In the genomic region with DNA sequence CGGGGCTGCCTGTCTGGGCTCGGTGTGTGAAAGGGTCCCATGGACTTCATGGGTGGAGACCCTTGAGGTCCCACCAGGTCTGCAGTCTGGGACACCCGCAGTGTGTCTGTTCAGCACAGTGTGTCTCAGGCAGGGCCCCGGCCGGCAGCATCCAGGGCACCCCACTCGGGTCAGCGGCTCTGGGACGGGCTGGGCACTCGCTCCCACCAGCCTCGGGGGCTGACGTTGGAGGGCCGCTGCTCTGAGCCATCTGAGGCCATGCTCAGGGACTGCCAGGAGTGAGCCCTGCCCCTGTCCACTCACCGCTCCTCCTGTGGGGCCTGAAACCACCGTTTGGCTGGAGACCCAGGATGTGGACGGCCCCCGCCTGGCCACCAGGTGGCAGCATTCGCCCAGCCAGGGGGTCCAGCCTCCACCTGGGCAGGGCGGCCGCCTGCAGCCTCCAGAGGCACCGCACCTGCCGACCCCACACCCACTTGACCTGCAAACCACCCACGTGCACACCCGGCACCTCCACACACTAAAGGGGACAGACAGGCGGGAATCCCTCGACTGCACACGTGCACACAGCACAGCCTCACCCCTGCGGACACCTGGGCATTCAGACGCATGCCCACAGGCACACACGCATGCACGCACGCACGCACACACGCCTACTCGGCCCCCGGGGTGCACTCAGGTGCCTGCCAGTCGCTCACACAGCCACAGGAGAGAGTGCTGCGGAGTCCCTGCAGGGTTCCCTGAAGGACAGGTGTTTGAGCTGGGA, we compare ENCODE assay signal across 8 cellular contexts. TPM values are rescaled to one million over a fixed set of nuclear protein-coding genes. Genes with fewer than 3 reads are reported as not detected.
DNase-seq lines count a peak whose midpoint lies in the region; ATAC-seq and TF ChIP-seq lines count a peak whose summit lies in the region.

No MANE protein-coding gene starts in this region.

- H3K27me3 Mint-ChIP-seq in naive B cell, result peaks cover 0 to 5% (median 0%) of the 10 kb centered on the region in 3 donors

- no peaks in the 10 kb centered on the region for H3K36me3 Mint-ChIP-seq in naive B cell

- no peaks in the 10 kb centered on the region for H3K9me3 Mint-ChIP-seq in naive B cell

- no peak overlapping the region for H3K4me3 ChIP-seq in epithelial cell of proximal tubule (ENCODE audit: low read depth, low read length)

- peak; percentile 58 for ATAC-seq in HG03095 (IDR thresholded peaks at IDR 0.05; ENCODE audit: unreplicated experiment)
- ATAC-seq in naive B cell (ENCODE audit: low read depth in 2 of 2), result peak; percentile 83 to 88

- H3K4me3 Mint-ChIP-seq in naive B cell, result peak overlapping the region in 3 of 8 donors; percentile 33 to 77 (median 74)

- peak; percentile 80 for TF ChIP-seq CTCF in epithelial cell of proximal tubule (conservative IDR thresholded peaks at IDR 0.05; ENCODE audit: low read depth, low read length)

- peak; percentile 16 for DNase-seq in DMS53 treated with DMSO at 0.1 percent for 48 hours (lab: John Stamatoyannopoulos, UW; ENCODE audit: unreplicated experiment)
- DNase-seq in NOMO-1 treated with DMSO at 0.1 percent for 48 hours (lab: John Stamatoyannopoulos, UW; ENCODE audit: unreplicated experiment), result peak; percentile 19
- peak; percentile 93 for DNase-seq in activated CD8-positive, alpha-beta memory T cell treated with anti-CD3 and anti-CD28 coated beads, Interleukin-2, amount 50 U/mL, for 48 hours
- no peak for DNase-seq in epithelial cell of proximal tubule (ENCODE audit: low read depth)
- DNase-seq in naive B cell, result peak; percentile 82
- DNase-seq in stimulated activated naive CD4-positive, alpha-beta T cell treated with Interleukin-2 at 50 U/mL for 16 hours (lab: John Stamatoyannopoulos, UW), result peak; percentile 71
- no peak for DNase-seq in globus pallidus (ENCODE audit: low spot score)

- peaks cover 4 to 9% (median 5%) of the 10 kb centered on the region in 3 donors for H3K4me1 Mint-ChIP-seq in naive B cell

- peak overlapping the region in 3 of 6 donors; percentile 14 to 79 (median 47) for H3K27ac Mint-ChIP-seq in naive B cell

RNA-seq across cellular contexts. Expression of a gene that starts 10.1 kb away (rescaled TPM):
- total RNA-seq in epithelial cell of proximal tubule, result 2.1 and 5.7 TPM in 2 replicates
- polyA plus RNA-seq in naive B cell (ENCODE audit: low read depth in 6 of 6), result under 1 TPM; 0.09 to 0.46 (median 0.28) TPM

Comparison
In these comparisons a context has a peak if more than half of its experiments do, and no peak if none do; other contexts are left out.
1. DNase-seq: peak in DMS53 treated with DMSO at 0.1 percent for 48 hours (single experiment), NOMO-1 treated with DMSO at 0.1 percent for 48 hours (single experiment), activated CD8-positive, alpha-beta memory T cell treated with anti-CD3 and anti-CD28 coated beads, Interleukin-2, amount 50 U/mL, for 48 hours (single experiment), naive B cell (single experiment) and stimulated activated naive CD4-positive, alpha-beta T cell treated with Interleukin-2 at 50 U/mL for 16 hours (single experiment); none in epithelial cell of proximal tubule (single experiment) and globus pallidus (single experiment).